In the genomic region with DNA sequence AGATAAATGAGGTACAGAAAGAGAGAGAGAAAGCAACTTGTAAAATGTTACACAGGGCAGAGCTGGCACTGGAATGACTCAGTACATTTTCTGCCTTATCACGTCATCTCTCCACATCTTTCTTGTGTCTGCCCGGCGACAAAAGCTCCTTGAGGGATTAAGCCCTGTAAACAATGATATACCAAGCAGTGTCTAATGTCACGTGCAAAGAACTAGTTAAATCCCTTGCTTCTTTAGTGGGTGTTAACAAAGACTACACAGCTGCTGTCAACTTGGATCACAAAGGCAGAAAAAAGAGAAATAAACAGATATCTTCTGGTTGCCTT, we compare ENCODE assay signal across 1 cellular context.
A peak's percentile ranks its signal among the peaks of the same experiment; 100 is the strongest.
TF ChIP-seq lines count a peak whose summit lies in the region.

No MANE protein-coding gene starts in this region.

TF ChIP-seq in K562, 482 proteins besides CTCF, POLR2A, EP300 and RAD21:
- peak; percentile 35; the same call in 1 of the 2 replicates for TF ChIP-seq NFE2 (IDR thresholded peaks at IDR 0.05; ENCODE audit: low read depth)
- TF ChIP-seq HOXB6 (CRISPR knock-in tag; IDR thresholded peaks at IDR 0.05; ENCODE audit: borderline replicate concordance): no peak
- TF ChIP-seq, protein P1, sequence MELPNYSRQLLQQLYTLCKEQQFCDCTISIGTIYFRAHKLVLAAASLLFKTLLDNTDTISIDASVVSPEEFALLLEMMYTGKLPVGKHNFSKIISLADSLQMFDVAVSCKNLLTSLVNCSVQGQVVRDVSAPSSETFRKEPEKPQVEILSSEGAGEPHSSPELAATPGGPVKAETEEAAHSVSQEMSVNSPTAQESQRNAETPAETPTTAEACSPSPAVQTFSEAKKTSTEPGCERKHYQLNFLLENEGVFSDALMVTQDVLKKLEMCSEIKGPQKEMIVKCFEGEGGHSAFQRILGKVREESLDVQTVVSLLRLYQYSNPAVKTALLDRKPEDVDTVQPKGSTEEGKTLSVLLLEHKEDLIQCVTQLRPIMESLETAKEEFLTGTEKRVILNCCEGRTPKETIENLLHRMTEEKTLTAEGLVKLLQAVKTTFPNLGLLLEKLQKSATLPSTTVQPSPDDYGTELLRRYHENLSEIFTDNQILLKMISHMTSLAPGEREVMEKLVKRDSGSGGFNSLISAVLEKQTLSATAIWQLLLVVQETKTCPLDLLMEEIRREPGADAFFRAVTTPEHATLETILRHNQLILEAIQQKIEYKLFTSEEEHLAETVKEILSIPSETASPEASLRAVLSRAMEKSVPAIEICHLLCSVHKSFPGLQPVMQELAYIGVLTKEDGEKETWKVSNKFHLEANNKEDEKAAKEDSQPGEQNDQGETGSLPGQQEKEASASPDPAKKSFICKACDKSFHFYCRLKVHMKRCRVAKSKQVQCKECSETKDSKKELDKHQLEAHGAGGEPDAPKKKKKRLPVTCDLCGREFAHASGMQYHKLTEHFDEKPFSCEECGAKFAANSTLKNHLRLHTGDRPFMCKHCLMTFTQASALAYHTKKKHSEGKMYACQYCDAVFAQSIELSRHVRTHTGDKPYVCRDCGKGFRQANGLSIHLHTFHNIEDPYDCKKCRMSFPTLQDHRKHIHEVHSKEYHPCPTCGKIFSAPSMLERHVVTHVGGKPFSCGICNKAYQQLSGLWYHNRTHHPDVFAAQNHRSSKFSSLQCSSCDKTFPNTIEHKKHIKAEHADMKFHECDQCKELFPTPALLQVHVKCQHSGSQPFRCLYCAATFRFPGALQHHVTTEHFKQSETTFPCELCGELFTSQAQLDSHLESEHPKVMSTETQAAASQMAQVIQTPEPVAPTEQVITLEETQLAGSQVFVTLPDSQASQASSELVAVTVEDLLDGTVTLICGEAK (IDR thresholded peaks at IDR 0.05): no peak
- TF ChIP-seq, protein P1 (CRISPR knock-in tag; IDR thresholded peaks at IDR 0.05): no peak
